ENCODE assay signal across 20 cellular contexts in the genomic region with DNA sequence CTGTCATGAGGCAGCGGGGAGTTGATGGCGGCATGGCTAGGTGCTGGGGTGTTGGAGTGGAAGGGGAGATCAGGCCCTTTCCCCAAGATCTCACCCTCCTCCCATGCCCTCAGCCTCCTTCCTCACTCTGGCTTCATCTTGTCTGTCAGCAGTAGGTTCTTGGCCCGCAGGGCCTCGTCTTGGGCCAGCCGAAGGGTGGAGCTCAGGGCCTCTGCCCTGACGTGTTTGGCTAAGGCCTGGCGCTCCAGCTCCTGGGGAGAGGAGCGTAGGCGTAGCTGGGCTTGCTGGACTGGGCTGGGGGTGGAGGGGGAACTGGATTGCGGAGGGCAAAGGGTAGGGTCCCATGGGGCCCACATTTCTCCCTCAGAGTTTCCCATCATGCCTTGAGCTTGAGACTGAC. TPM values are rescaled to one million over a fixed set of nuclear protein-coding genes. Genes with fewer than 3 reads are reported as not detected.
DNase-seq lines count a peak whose midpoint lies in the region; ATAC-seq, FAIRE-seq and TF ChIP-seq lines count a peak whose summit lies in the region.
"Had no signal": no experiment of that assay in that cellular context is flagged by ENCODE, and none has a peak within 500 bp of the region (broad histone marks: within the 10 kb centered on the region; RNA-seq: fewer than 3 reads in every experiment).

No MANE protein-coding gene starts in this region.

- H4K8ac ChIP-seq in H1 (ENCODE audit: extremely low read depth, insufficient read depth, low read length), result no peak overlapping the region

- no peaks in the 10 kb centered on the region for H3K9me1 ChIP-seq in keratinocyte (ENCODE audit: control insufficient read depth, extremely low read depth, insufficient read depth, low read length)

- POLR2A ChIA-PET in MCF 10A (lab: Yijun Ruan, JAX) (no interaction called here), H1 (lab: Charles Lee; ENCODE audit: partially characterized antibody) (interaction anchor here (1.2 kb wide), 1 partner anchor 27 kb away, joined by 3 read pairs; no protein-coding TSS in a partner anchor), RWPE1 (lab: Yijun Ruan, JAX; ENCODE audit: low non-redundant PET) (interaction anchor here (0.6 kb wide), 1 partner anchor 26 kb away, joined by 3 read pairs; no protein-coding TSS in a partner anchor)

- FAIRE-seq in H1 (lab: Jason Lieb, UNC), result no peak
- no peak for FAIRE-seq in keratinocyte (lab: Jason Lieb, UNC)
- FAIRE-seq: GM12878, GM19239 had no signal

- no peaks in the 10 kb centered on the region for H3K27me3 Mint-ChIP-seq in MCF 10A (ENCODE audit: insufficient read depth, unreplicated experiment)
- H3K27me3 Mint-ChIP-seq in chondrocyte (ENCODE audit: low read depth), result no peaks in the 10 kb centered on the region
- H3K27me3 Mint-ChIP-seq: B cell had no signal

- no peaks in the 10 kb centered on the region for H3K79me1 ChIP-seq in H1 (ENCODE audit: low read depth, low read length)

- BruUV-seq in mammary epithelial cell (replicated peaks; lab: Mats Ljungman, UMichigan) (no TSS peak), MCF 10A (replicated peaks; lab: Mats Ljungman, UMichigan) (no TSS peak)

- no peak overlapping the region; the same call in 1 of the 2 replicates for H2BK15ac ChIP-seq in H1 (ENCODE audit: low read length)

- H4K5ac ChIP-seq in H1 (ENCODE audit: insufficient read length, low read depth, low read length), result no peak overlapping the region

- WGBS in mammary epithelial cell (ENCODE audit: low coverage, missing lambda C conversion rate), result 83% methylated on average over 3 of the region's 10 CpGs
- 87% methylated on average over 10 of the region's 10 CpGs; no CpG with 5 or more reads in 1 of the 2 experiments for WGBS in H1 (ENCODE audit: extremely low coverage in 1 of 2, insufficient coverage in 1 of 2, insufficient read length in 1 of 2, insufficient replicate concordance in 2 of 2, low coverage in 1 of 2, low lambda C conversion rate in 2 of 2, missing lambda C conversion rate in 1 of 2), 2 experiments

- H3K23me2 ChIP-seq in H1 (ENCODE audit: low read depth, low read length), result no peaks in the 10 kb centered on the region

- H3K27ac Mint-ChIP-seq in MCF 10A (ENCODE audit: low read depth, unreplicated experiment), result no peak overlapping the region
- no peak overlapping the region for H3K27ac Mint-ChIP-seq in chondrocyte (ENCODE audit: unreplicated experiment)
- H3K27ac Mint-ChIP-seq: B cell; CD8-positive, alpha-beta T cell had no signal

- H4K91ac ChIP-seq in H1 (replicated peaks; ENCODE audit: insufficient read length, low read length), result no peak overlapping the region

- no peak overlapping the region for H2BK20ac ChIP-seq in H1 (ENCODE audit: low read length)

- H3K36me3 ChIP-seq in mammary epithelial cell (ENCODE audit: insufficient read depth, low read length) (no peaks in the 10 kb centered on the region), H1 (ENCODE audit: control insufficient read depth in 2 of 4, insufficient read depth in 4 of 4, low read length in 3 of 4) (no peaks in the 10 kb centered on the region), keratinocyte (ENCODE audit: control insufficient read depth in 2 of 2, extremely low read depth in 1 of 2, insufficient read depth in 2 of 2, low read length in 2 of 2) (no peaks in the 10 kb centered on the region)
- H3K36me3 ChIP-seq: BLaER1 treated with 17β-estradiol and CSF1 and Interleukin-3, amounts not matched to agents 10 nM and 100 nM; HAP-1 had no signal

- H3K79me2 ChIP-seq in mammary epithelial cell (ENCODE audit: insufficient read depth, low read length) (no peaks in the 10 kb centered on the region), H1 (ENCODE audit: control insufficient read depth in 1 of 2, insufficient read depth in 2 of 2, low read length in 2 of 2) (no peaks in the 10 kb centered on the region), keratinocyte (ENCODE audit: control insufficient read depth, insufficient read depth, low read length) (no peaks in the 10 kb centered on the region)

- no peak overlapping the region for H3K56ac ChIP-seq in H1 (replicated peaks; ENCODE audit: insufficient read length, low read depth, low read length)

- TF ChIP-seq RAD21 in H1 (IDR thresholded peaks at IDR 0.05 in 1 of 2, conservative IDR thresholded peaks at IDR 0.05 in 1 of 2; ENCODE audit: low read depth in 2 of 2, low read length in 2 of 2), result no peak

- ATAC-seq in sciatic nerve, result peak; percentile 20
- ATAC-seq: CD8-positive, alpha-beta T cell; GM12878 had no signal

- H3K4ac ChIP-seq in H1 (replicated peaks; ENCODE audit: insufficient read length, low read depth, low read length), result no peak overlapping the region

- no peak overlapping the region for H3K18ac ChIP-seq in H1 (ENCODE audit: extremely low read depth, low read length)

- TF ChIP-seq EP300 in H1 (IDR thresholded peaks at IDR 0.05; ENCODE audit: borderline replicate concordance in 1 of 2, low read depth in 2 of 2, low read length in 2 of 2), result no peak

- no peak overlapping the region for H3K4me3 ChIP-seq in mammary epithelial cell (replicated peaks in 1 of 3; ENCODE audit: insufficient read depth in 1 of 3, low read depth in 2 of 3, low read length in 3 of 3)
- no peak overlapping the region for H3K4me3 ChIP-seq in H1 (ENCODE audit: extremely low read depth in 1 of 4, insufficient read depth in 2 of 4, low read depth in 3 of 4, low read length in 4 of 4)
- H3K4me3 ChIP-seq in keratinocyte (ENCODE audit: control insufficient read depth in 2 of 3, extremely low read depth in 1 of 3, insufficient read depth in 2 of 3, low read depth in 1 of 3, low read length in 3 of 3), result no peak overlapping the region
- H3K4me3 ChIP-seq: BLaER1 treated with 17β-estradiol and CSF1 and Interleukin-3, amounts not matched to agents 10 nM and 100 nM; GM12878; HAP-1 had no signal

- H2BK120ac ChIP-seq in H1 (replicated peaks; ENCODE audit: low read depth, low read length), result no peak overlapping the region

- TF ChIP-seq POLR2A in H1 (IDR thresholded peaks at IDR 0.05; ENCODE audit: control extremely low read depth in 1 of 2, low read depth in 2 of 2, low read length in 2 of 2), result no peak

- no peak overlapping the region for H3K23ac ChIP-seq in H1 (ENCODE audit: insufficient read length)

- DNase-seq in mammary epithelial cell (no peak), MCF 10A (ENCODE audit: unreplicated experiment) (no peak), H1 (ENCODE audit: low read depth in 1 of 2, low spot score in 2 of 2) (no peak), keratinocyte (ENCODE audit: low read depth, low spot score) (no peak), sciatic nerve (ENCODE audit: low spot score) (no peak), RWPE1 (ENCODE audit: low spot score) (no peak), EL (no peak), chondrocyte (ENCODE audit: low spot score) (no peak)
- DNase-seq: 8988T; Calu3; CD8-positive, alpha-beta T cell; DMS79 treated with DMSO at 0.1 percent for 48 hours had no signal

- CTCF ChIA-PET in mammary epithelial cell (lab: Charles Lee; ENCODE audit: low non-redundant PET), result interaction anchor here (0.6 kb wide), 1 partner anchor 722 kb away, joined by 4 read pairs; no protein-coding TSS in a partner anchor
- CTCF ChIA-PET in MCF 10A (lab: Yijun Ruan, JAX), result interaction anchor here (0.6 to 0.9 kb wide), 2 partner anchors 22 to 62 kb away, joined by 3 read pairs; no protein-coding TSS in a partner anchor
- CTCF ChIA-PET in H1 (lab: Charles Lee; ENCODE audit: partially characterized antibody), result interaction anchor here (0.6 to 3.6 kb wide), 5 partner anchors 11 to 160 kb away, joined by 3 to 18 read pairs (median 3); no protein-coding TSS in a partner anchor
- CTCF ChIA-PET in RWPE1 (lab: Yijun Ruan, JAX), result interaction anchor here (0.7 kb wide), 1 partner anchor 403 kb away, joined by 3 read pairs; no protein-coding TSS in a partner anchor

- H3K4me2 ChIP-seq in mammary epithelial cell (ENCODE audit: insufficient read depth, low read depth, low read length), result no peak overlapping the region
- no peak overlapping the region for H3K4me2 ChIP-seq in H1 (ENCODE audit: insufficient read depth in 1 of 2, low read depth in 2 of 2, low read length in 2 of 2)
- H3K4me2 ChIP-seq in keratinocyte (ENCODE audit: control insufficient read depth, extremely low read depth, insufficient read depth, low read depth, low read length), result no peak overlapping the region
- H3K4me2 ChIP-seq: BLaER1 treated with 17β-estradiol and CSF1 and Interleukin-3, amounts not matched to agents 10 nM and 100 nM had no signal

- TF ChIP-seq CTCF in mammary epithelial cell (conservative IDR thresholded peaks at IDR 0.05 in 1 of 2, IDR thresholded peaks at IDR 0.05 in 1 of 2; ENCODE audit: extremely low read depth in 1 of 2, insufficient read depth in 1 of 2, low read depth in 1 of 2, low read length in 2 of 2), result no peak
- no peak for TF ChIP-seq CTCF in MCF 10A (IDR thresholded peaks at IDR 0.05; ENCODE audit: unreplicated experiment)
- no peak for TF ChIP-seq CTCF in H1 (IDR thresholded peaks at IDR 0.05; ENCODE audit: control extremely low read depth in 1 of 3, insufficient read depth in 1 of 3, low read depth in 1 of 3, low read length in 3 of 3)
- no peak for TF ChIP-seq CTCF in keratinocyte (optimal IDR thresholded peaks at IDR 0.05 in 1 of 3, IDR thresholded peaks at IDR 0.05 in 1 of 3, conservative IDR thresholded peaks at IDR 0.05 in 1 of 3; ENCODE audit: extremely low read depth in 1 of 3, insufficient read depth in 2 of 3, low read length in 3 of 3)
- no peak for TF ChIP-seq CTCF in RWPE1 (conservative IDR thresholded peaks at IDR 0.05; ENCODE audit: low read depth)
- no peak for TF ChIP-seq CTCF in chondrocyte (IDR thresholded peaks at IDR 0.05)

- H3K9ac ChIP-seq in mammary epithelial cell (ENCODE audit: insufficient read depth, low read length) (no peak overlapping the region), H1 (replicated peaks in 1 of 4; ENCODE audit: extremely low read depth in 1 of 4, low read depth in 3 of 4, low read length in 3 of 4) (no peak overlapping the region), keratinocyte (ENCODE audit: control insufficient read depth, extremely low read depth, insufficient read depth, low read length) (no peak overlapping the region)
- H3K9ac ChIP-seq: BLaER1 treated with 17β-estradiol and CSF1 and Interleukin-3, amounts not matched to agents 10 nM and 100 nM had no signal

- H3K4me3 Mint-ChIP-seq in MCF 10A (ENCODE audit: unreplicated experiment) (no peak overlapping the region), chondrocyte (ENCODE audit: unreplicated experiment) (no peak overlapping the region)
- H3K4me3 Mint-ChIP-seq: B cell; CD8-positive, alpha-beta T cell had no signal

- H4K20me1 ChIP-seq in mammary epithelial cell (ENCODE audit: insufficient read depth, low read length), result no peaks in the 10 kb centered on the region
- H4K20me1 ChIP-seq in H1 (replicated peaks in 1 of 2; ENCODE audit: control insufficient read depth in 1 of 2, insufficient read depth in 2 of 2, low read length in 2 of 2), result no peaks in the 10 kb centered on the region
- no peaks in the 10 kb centered on the region for H4K20me1 ChIP-seq in keratinocyte (ENCODE audit: control insufficient read depth, extremely low read depth, insufficient read depth, low read length)
- H4K20me1 ChIP-seq: BLaER1 treated with 17β-estradiol and CSF1 and Interleukin-3, amounts not matched to agents 10 nM and 100 nM had no signal

- H3K27me3 ChIP-seq in mammary epithelial cell (ENCODE audit: insufficient read depth, low read length), result no peaks in the 10 kb centered on the region
- no peaks in the 10 kb centered on the region for H3K27me3 ChIP-seq in H1 (replicated peaks in 1 of 4; ENCODE audit: control insufficient read depth in 3 of 4, extremely low read depth in 1 of 4, insufficient read depth in 3 of 4, low read length in 3 of 4)
- H3K27me3 ChIP-seq in keratinocyte (ENCODE audit: control insufficient read depth, extremely low read depth, insufficient read depth, low read length), result no peaks in the 10 kb centered on the region
- H3K27me3 ChIP-seq: BLaER1 treated with 17β-estradiol and CSF1 and Interleukin-3, amounts not matched to agents 10 nM and 100 nM had no signal

- H3K27ac ChIP-seq in mammary epithelial cell (ENCODE audit: insufficient read depth, low read depth, low read length) (no peak overlapping the region), H1 (ENCODE audit: low read depth, low read length) (no peak overlapping the region), keratinocyte (ENCODE audit: control insufficient read depth, insufficient read depth, low read length) (no peak overlapping the region), RWPE1 (no peak overlapping the region)
- H3K27ac ChIP-seq: BLaER1 treated with 17β-estradiol and CSF1 and Interleukin-3, amounts not matched to agents 10 nM and 100 nM had no signal

- intact Hi-C loops in mammary epithelial cell (cut with micrococcal nuclease) (no loop called here), MCF 10A (cut with micrococcal nuclease) (no loop called here), sciatic nerve (cut with DNase I) (no loop called here)

- no peak overlapping the region for H3K14ac ChIP-seq in H1 (ENCODE audit: insufficient read length)

- H3K36me3 Mint-ChIP-seq in MCF 10A (ENCODE audit: insufficient read depth, unreplicated experiment) (no peaks in the 10 kb centered on the region), chondrocyte (ENCODE audit: low read depth) (no peaks in the 10 kb centered on the region)
- H3K36me3 Mint-ChIP-seq: CD8-positive, alpha-beta T cell had no signal

- H3K4me1 Mint-ChIP-seq in MCF 10A (ENCODE audit: insufficient read depth, unreplicated experiment) (no peaks in the 10 kb centered on the region), chondrocyte (ENCODE audit: low read depth) (no peaks in the 10 kb centered on the region)
- H3K4me1 Mint-ChIP-seq: B cell had no signal

- in situ Hi-C loops in mammary epithelial cell (cut with MboI; ENCODE audit: low sequenced_read_pairs in 2 of 2), result no loop called here

- H3K9me3 ChIP-seq in mammary epithelial cell (replicated peaks; ENCODE audit: insufficient read depth, low read length), result no peaks in the 10 kb centered on the region
- H3K9me3 ChIP-seq in H1 (ENCODE audit: insufficient read depth in 2 of 2, low read depth in 1 of 2, low read length in 1 of 2), result no peaks in the 10 kb centered on the region
- H3K9me3 ChIP-seq in keratinocyte (ENCODE audit: control insufficient read depth, low read depth, low read length), result no peaks in the 10 kb centered on the region
- H3K9me3 ChIP-seq: HAP-1 had no signal

- no peak overlapping the region; the same call in 1 of the 2 replicates for H2BK12ac ChIP-seq in H1 (ENCODE audit: low read depth, low read length)

- no peaks in the 10 kb centered on the region for H3K4me1 ChIP-seq in mammary epithelial cell (ENCODE audit: insufficient read depth, low read length)
- no peaks in the 10 kb centered on the region; a peak in 1 of 7 replicates for H3K4me1 ChIP-seq in H1 (replicated peaks in 1 of 4; ENCODE audit: control insufficient read depth in 3 of 4, insufficient read depth in 4 of 4, low read length in 3 of 4)
- peaks cover 6% of the 10 kb centered on the region for H3K4me1 ChIP-seq in keratinocyte (ENCODE audit: control insufficient read depth, extremely low read depth, insufficient read depth, low read length)
- H3K4me1 ChIP-seq: HAP-1 had no signal

- peak overlapping the region; percentile 31 for H2AFZ ChIP-seq in mammary epithelial cell (ENCODE audit: low read depth, low read length)
- H2AFZ ChIP-seq in H1 (ENCODE audit: low read length), result no peak overlapping the region
- H2AFZ ChIP-seq in keratinocyte (ENCODE audit: control insufficient read depth, low read length), result peak overlapping the region; percentile 85

- H2AK5ac ChIP-seq in H1 (ENCODE audit: low read depth, low read length), result no peak overlapping the region

- H3K9me3 Mint-ChIP-seq in MCF 10A (ENCODE audit: unreplicated experiment) (no peaks in the 10 kb centered on the region), chondrocyte (ENCODE audit: low read depth) (no peaks in the 10 kb centered on the region)
- H3K9me3 Mint-ChIP-seq: CD8-positive, alpha-beta T cell had no signal

- peak overlapping the region; percentile 41; the same call in 1 of the 2 replicates for H2BK5ac ChIP-seq in H1 (ENCODE audit: low read depth, low read length)

- dilution Hi-C loops in mammary epithelial cell (cut with HindIII; ENCODE audit: low sequenced_read_pairs), result loop anchor here (5.0 kb wide), 4 partner anchors 42 to 223 kb away; no protein-coding TSS in a partner anchor
- dilution Hi-C loops in keratinocyte (cut with MboI; ENCODE audit: extremely low pct_ligation_motif_present, low sequenced_read_pairs), result no loop called here

RNA-seq across cellular contexts. Expression of gene TSKS, which starts 23.2 kb away (rescaled TPM):
- total RNA-seq in mammary epithelial cell (not detected), MCF 10A (2022) (not detected in 2 replicates), sciatic nerve (0.85 TPM), chondrocyte (not detected in 3 replicates)
- polyA plus RNA-seq in mammary epithelial cell (not detected), H1 (2011; rRNA removed) (0.21 and 0.24 TPM in 2 replicates), keratinocyte (1.3 to 2.2 TPM (median 1.9 TPM) in 3 replicates)
- polyA minus RNA-seq in mammary epithelial cell (not detected), keratinocyte (0.59 to 1.9 TPM (median 1.3 TPM) in 3 replicates)
- not detected in 2 replicates for total RNA-seq in H1 (2021; fragmentation: NEBNext Ultra II Directional; extraction: Animal tissue kit (Norgen Biotek cat#: 25700))
- polyA plus RNA-seq in H1 (2011; cell fraction: cytosol; rRNA removed), result 0.39 TPM
- polyA plus RNA-seq in H1 (2011; cell fraction: nucleus; rRNA removed), result 0.17 TPM
- polyA plus RNA-seq in H1 (2012, experiment 1 of 2), result 0.23 to 0.47 TPM (median 0.25 TPM) in 3 of 4 replicates, not detected in the other
- polyA plus RNA-seq in H1 (2012, experiment 2 of 2), result not detected
- polyA plus RNA-seq in H1 (2013, experiment 1 of 2), result 0.36 TPM
- polyA plus RNA-seq in H1 (2013, experiment 2 of 2), result 0.20 TPM
- polyA minus RNA-seq in H1 (2011; rRNA and poly(A)+ RNA removed), result 0.12 TPM in 1 of 2 replicates, not detected in the other
- polyA minus RNA-seq in H1 (2011; cell fraction: cytosol; rRNA and poly(A)+ RNA removed), result not detected
- not detected for polyA minus RNA-seq in H1 (2011; cell fraction: nucleus; rRNA and poly(A)+ RNA removed)
- 1.7 TPM for polyA plus RNA-seq in keratinocyte (2011; ENCODE audit: low read depth)
- 0.83 and 2.1 TPM in 2 replicates for polyA plus RNA-seq in keratinocyte (2011; cell fraction: cytosol; rRNA removed)
- 3.3 and 3.6 TPM in 2 replicates for polyA plus RNA-seq in keratinocyte (2011; cell fraction: nucleus; rRNA removed)
- 1.4 and 2.4 TPM in 2 replicates for polyA plus RNA-seq in keratinocyte (2012; ENCODE audit: low replicate concordance)
- polyA minus RNA-seq in keratinocyte (2011; cell fraction: cytosol; rRNA and poly(A)+ RNA removed), result not detected
- polyA minus RNA-seq in keratinocyte (2011; cell fraction: nucleus; rRNA and poly(A)+ RNA removed), result 1.2 and 2.8 TPM in 2 replicates
- total RNA-seq: Calu3, G401, GM12878, H4, HT-29 had no signal
- polyA plus RNA-seq: GM12878 had no signal

RNA-seq across cellular contexts. Expression of gene AP2A1, which starts 26.9 kb away (rescaled TPM):
- total RNA-seq in mammary epithelial cell (10 to 100 TPM; 70.3 to 98.8 TPM), MCF 10A (2022) (70.5 and 80.0 TPM in 2 replicates), sciatic nerve (74.3 TPM), chondrocyte (144 to 149 TPM (median 146 TPM) in 3 replicates)
- polyA plus RNA-seq in mammary epithelial cell (78.2 TPM), H1 (2011; rRNA removed) (106 and 157 TPM in 2 replicates), keratinocyte (36.7 to 67.7 TPM (median 52.7 TPM) in 3 replicates)
- polyA minus RNA-seq in mammary epithelial cell (70.8 TPM), keratinocyte (92.8 to 146 TPM (median 95.8 TPM) in 3 replicates)
- 105 and 109 TPM in 2 replicates for total RNA-seq in H1 (2021; fragmentation: NEBNext Ultra II Directional; extraction: Animal tissue kit (Norgen Biotek cat#: 25700))
- 101 TPM for polyA plus RNA-seq in H1 (2011; cell fraction: cytosol; rRNA removed)
- 148 TPM for polyA plus RNA-seq in H1 (2011; cell fraction: nucleus; rRNA removed)
- polyA plus RNA-seq in H1 (2012, experiment 1 of 2), result 64.9 to 109 TPM (median 104 TPM) in 4 replicates
- polyA plus RNA-seq in H1 (2012, experiment 2 of 2), result 114 TPM
- polyA plus RNA-seq in H1 (2013, experiment 1 of 2), result 58.6 TPM
- polyA plus RNA-seq in H1 (2013, experiment 2 of 2), result 55.8 TPM
- polyA minus RNA-seq in H1 (2011; rRNA and poly(A)+ RNA removed), result 103 and 108 TPM in 2 replicates
- 101 TPM for polyA minus RNA-seq in H1 (2011; cell fraction: cytosol; rRNA and poly(A)+ RNA removed)
- 76.4 TPM for polyA minus RNA-seq in H1 (2011; cell fraction: nucleus; rRNA and poly(A)+ RNA removed)
- 31.9 TPM for polyA plus RNA-seq in keratinocyte (2011; ENCODE audit: low read depth)
- 44.9 and 111 TPM in 2 replicates for polyA plus RNA-seq in keratinocyte (2011; cell fraction: cytosol; rRNA removed)
- 80.4 and 106 TPM in 2 replicates for polyA plus RNA-seq in keratinocyte (2011; cell fraction: nucleus; rRNA removed)
- 49.2 and 87.1 TPM in 2 replicates for polyA plus RNA-seq in keratinocyte (2012; ENCODE audit: low replicate concordance)
- 188 TPM for polyA minus RNA-seq in keratinocyte (2011; cell fraction: cytosol; rRNA and poly(A)+ RNA removed)
- 88.5 and 96.2 TPM in 2 replicates for polyA minus RNA-seq in keratinocyte (2011; cell fraction: nucleus; rRNA and poly(A)+ RNA removed)

RNA-seq across cellular contexts. Expression of gene CPT1C, which starts 49.0 kb away (rescaled TPM):
- total RNA-seq in mammary epithelial cell, result under 1 TPM; 0.78 to 0.83 TPM
- polyA plus RNA-seq in mammary epithelial cell, result 0.12 TPM
- polyA minus RNA-seq in mammary epithelial cell, result not detected
- total RNA-seq in MCF 10A (2022), result not detected in 2 replicates
- total RNA-seq in H1 (2021; fragmentation: NEBNext Ultra II Directional; extraction: Animal tissue kit (Norgen Biotek cat#: 25700)), result 91.8 and 98.3 TPM in 2 replicates
- 79.6 and 122 TPM in 2 replicates for polyA plus RNA-seq in H1 (2011; rRNA removed)
- polyA plus RNA-seq in H1 (2011; cell fraction: cytosol; rRNA removed), result 89.7 TPM
- polyA plus RNA-seq in H1 (2011; cell fraction: nucleus; rRNA removed), result 284 TPM
- 95.9 to 114 TPM (median 102 TPM) in 4 replicates for polyA plus RNA-seq in H1 (2012, experiment 1 of 2)
- polyA plus RNA-seq in H1 (2012, experiment 2 of 2), result 185 TPM
- polyA plus RNA-seq in H1 (2013, experiment 1 of 2), result 119 TPM
- 124 TPM for polyA plus RNA-seq in H1 (2013, experiment 2 of 2)
- polyA minus RNA-seq in H1 (2011; rRNA and poly(A)+ RNA removed), result 63.3 and 81.8 TPM in 2 replicates
- polyA minus RNA-seq in H1 (2011; cell fraction: cytosol; rRNA and poly(A)+ RNA removed), result 44.8 TPM
- 65.0 TPM for polyA minus RNA-seq in H1 (2011; cell fraction: nucleus; rRNA and poly(A)+ RNA removed)
- polyA plus RNA-seq in keratinocyte, result 0.39 to 0.49 TPM (median 0.41 TPM) in 3 replicates
- 0.25 TPM for polyA plus RNA-seq in keratinocyte (2011; ENCODE audit: low read depth)
- polyA plus RNA-seq in keratinocyte (2011; cell fraction: cytosol; rRNA removed), result 0.09 and 0.10 TPM in 2 replicates
- polyA plus RNA-seq in keratinocyte (2011; cell fraction: nucleus; rRNA removed), result 0.91 and 1.1 TPM in 2 replicates
- polyA plus RNA-seq in keratinocyte (2012; ENCODE audit: low replicate concordance), result 0.55 and 1.8 TPM in 2 replicates
- polyA minus RNA-seq in keratinocyte, result 0.07 to 1.3 TPM (median 0.85 TPM) in 3 replicates
- polyA minus RNA-seq in keratinocyte (2011; cell fraction: cytosol; rRNA and poly(A)+ RNA removed), result not detected
- 0.32 TPM in 1 of 2 replicates, not detected in the other for polyA minus RNA-seq in keratinocyte (2011; cell fraction: nucleus; rRNA and poly(A)+ RNA removed)
- total RNA-seq in sciatic nerve, result 5.9 TPM
- 26.3 to 30.7 TPM (median 27.3 TPM) in 3 replicates for total RNA-seq in chondrocyte

RNA-seq across cellular contexts. Expression of gene ADM5, which starts 50.5 kb away (rescaled TPM):
- total RNA-seq in mammary epithelial cell, result 1 to 10 TPM in 1 of 2 donors, under 1 TPM in 1; 0.50 to 3.0 TPM
- polyA plus RNA-seq in mammary epithelial cell, result 1.2 TPM
- polyA minus RNA-seq in mammary epithelial cell, result 0.26 TPM
- total RNA-seq in MCF 10A (2022), result 1.8 and 2.9 TPM in 2 replicates
- total RNA-seq in H1 (2021; fragmentation: NEBNext Ultra II Directional; extraction: Animal tissue kit (Norgen Biotek cat#: 25700)), result 2.6 and 4.3 TPM in 2 replicates
- polyA plus RNA-seq in H1 (2011; rRNA removed), result 2.5 and 5.4 TPM in 2 replicates
- polyA plus RNA-seq in H1 (2011; cell fraction: cytosol; rRNA removed), result 2.9 TPM
- polyA plus RNA-seq in H1 (2011; cell fraction: nucleus; rRNA removed), result 28.5 TPM
- 2.1 to 4.5 TPM (median 2.7 TPM) in 4 replicates for polyA plus RNA-seq in H1 (2012, experiment 1 of 2)
- polyA plus RNA-seq in H1 (2012, experiment 2 of 2), result 1.9 TPM
- 1.7 TPM for polyA plus RNA-seq in H1 (2013, experiment 1 of 2)
- 1.8 TPM for polyA plus RNA-seq in H1 (2013, experiment 2 of 2)
- polyA minus RNA-seq in H1 (2011; rRNA and poly(A)+ RNA removed), result 0.59 and 1.3 TPM in 2 replicates
- 2.1 TPM for polyA minus RNA-seq in H1 (2011; cell fraction: cytosol; rRNA and poly(A)+ RNA removed)
- 13.0 TPM for polyA minus RNA-seq in H1 (2011; cell fraction: nucleus; rRNA and poly(A)+ RNA removed)
- 0.73 to 0.76 TPM (median 0.73 TPM) in 3 replicates for polyA plus RNA-seq in keratinocyte
- polyA plus RNA-seq in keratinocyte (2011; ENCODE audit: low read depth), result 0.20 TPM
- 0.21 and 0.30 TPM in 2 replicates for polyA plus RNA-seq in keratinocyte (2011; cell fraction: cytosol; rRNA removed)
- 4.2 and 7.9 TPM in 2 replicates for polyA plus RNA-seq in keratinocyte (2011; cell fraction: nucleus; rRNA removed)
- 0.68 and 1.4 TPM in 2 replicates for polyA plus RNA-seq in keratinocyte (2012; ENCODE audit: low replicate concordance)
- 0.36 to 1.8 TPM (median 0.54 TPM) in 3 replicates for polyA minus RNA-seq in keratinocyte
- polyA minus RNA-seq in keratinocyte (2011; cell fraction: cytosol; rRNA and poly(A)+ RNA removed), result not detected
- polyA minus RNA-seq in keratinocyte (2011; cell fraction: nucleus; rRNA and poly(A)+ RNA removed), result 1.4 and 1.6 TPM in 2 replicates
- total RNA-seq in sciatic nerve, result 3.7 TPM
- total RNA-seq in chondrocyte, result 0.49 to 1.4 TPM (median 0.52 TPM) in 3 replicates
